In genomic region chr20:41005361-41005729, GRCh38 we compare ENCODE assay signal across 9 cellular contexts. TPM values are rescaled to one million over a fixed set of nuclear protein-coding genes. Genes with fewer than 3 reads are reported as not detected.
A peak's percentile ranks its signal among the peaks of the same experiment; 100 is the strongest.
DNase-seq lines count a peak whose midpoint lies in the region; ATAC-seq, FAIRE-seq and TF ChIP-seq lines count a peak whose summit lies in the region.
"Had no signal": no experiment of that assay in that cellular context is flagged by ENCODE, and none has a peak within 500 bp of the region (broad histone marks: within the 10 kb centered on the region; RNA-seq: fewer than 3 reads in every experiment).

No MANE protein-coding gene starts in this region.

- BruUV-seq in endothelial cell of umbilical vein (replicated peaks; lab: Mats Ljungman, UMichigan), result no TSS peak

- peak; percentile 93 for DNase-seq in COLO829 (ENCODE audit: low spot score)
- DNase-seq in NCI-H524 (lab: John Stamatoyannopoulos, UW), result peak; percentile 52 to 83
- DNase-seq in endothelial cell of umbilical vein (ENCODE audit: low read depth, low spot score), result peak; percentile 98
- peak; percentile 92 for DNase-seq in osteoblast (ENCODE audit: insufficient read length, low spot score, missing footprints)
- DNase-seq in KG1 (lab: John Stamatoyannopoulos, UW), result no peak
- no peak for DNase-seq in SHP77 (lab: John Stamatoyannopoulos, UW)

- FAIRE-seq in endothelial cell of umbilical vein (lab: Jason Lieb, UNC), result peak; percentile 99

- H3K36me3 ChIP-seq in endothelial cell of umbilical vein (ENCODE audit: control insufficient read depth in 2 of 2, extremely low read depth in 1 of 2, insufficient read depth in 2 of 2, low read length in 2 of 2) (no peaks in the 10 kb centered on the region), osteoblast (ENCODE audit: insufficient read depth, low read length) (no peaks in the 10 kb centered on the region)
- H3K36me3 ChIP-seq: cardiac muscle cell had no signal

- H3K4me2 ChIP-seq in endothelial cell of umbilical vein (ENCODE audit: insufficient read depth, low read length) (peak overlapping the region; percentile 73), osteoblast (ENCODE audit: insufficient read depth, low read length) (peak overlapping the region; percentile 21)

- POLR2A ChIA-PET in endothelial cell of umbilical vein (lab: Charles Lee), result interaction anchor here (0.9 to 1.0 kb wide), 2 partner anchors 14 to 15 kb away, joined by 3 read pairs; no protein-coding TSS in a partner anchor

- CTCF ChIA-PET in endothelial cell of umbilical vein (lab: Charles Lee), result interaction anchor here (0.8 to 3.1 kb wide), 12 partner anchors 14 to 90 kb away, joined by 3 to 35 read pairs (median 4); no protein-coding TSS in a partner anchor

- H3K9me3 ChIP-seq in endothelial cell of umbilical vein (replicated peaks; ENCODE audit: control insufficient read depth, insufficient read depth, low read length) (no peaks in the 10 kb centered on the region), osteoblast (ENCODE audit: low read depth, low read length) (no peaks in the 10 kb centered on the region)

- H3K27me3 ChIP-seq in endothelial cell of umbilical vein (ENCODE audit: control insufficient read depth in 2 of 2, insufficient read depth in 2 of 2, low read length in 2 of 2), result no peaks in the 10 kb centered on the region
- H3K27me3 ChIP-seq in osteoblast (ENCODE audit: insufficient read depth, low read length), result no peaks in the 10 kb centered on the region
- H3K27me3 ChIP-seq: cardiac muscle cell had no signal

- no peaks in the 10 kb centered on the region for H3K9me1 ChIP-seq in endothelial cell of umbilical vein (replicated peaks; ENCODE audit: control insufficient read depth, extremely low read depth, insufficient read depth, low read length)

- peak overlapping the region; percentile 95 for H3K27ac ChIP-seq in endothelial cell of umbilical vein (ENCODE audit: insufficient read depth, low read depth, low read length)
- H3K27ac ChIP-seq in osteoblast (ENCODE audit: low read depth, low read length), result peak overlapping the region; percentile 97
- H3K27ac ChIP-seq: cardiac muscle cell had no signal

- ATAC-seq in GM18858 (IDR thresholded peaks at IDR 0.05; ENCODE audit: unreplicated experiment), result no peak
- no peak for ATAC-seq in GM18520 (IDR thresholded peaks at IDR 0.05; ENCODE audit: unreplicated experiment)

- H4K20me1 ChIP-seq in endothelial cell of umbilical vein (replicated peaks; ENCODE audit: control insufficient read depth, extremely low read depth, insufficient read depth, low read length) (no peaks in the 10 kb centered on the region), osteoblast (ENCODE audit: insufficient read depth, low read length) (no peaks in the 10 kb centered on the region)

- dilution Hi-C loops in endothelial cell of umbilical vein (cut with MboI; ENCODE audit: extremely low pct_ligation_motif_present, low sequenced_read_pairs), result no loop called here

- peaks cover 22% of the 10 kb centered on the region for H3K79me2 ChIP-seq in endothelial cell of umbilical vein (ENCODE audit: control insufficient read depth, insufficient read depth, low read length)
- no peaks in the 10 kb centered on the region for H3K79me2 ChIP-seq in osteoblast (ENCODE audit: insufficient read depth, low read length)

- H2AFZ ChIP-seq in endothelial cell of umbilical vein (ENCODE audit: low read depth, low read length) (peak overlapping the region; percentile 25), osteoblast (ENCODE audit: low read length) (peak overlapping the region; percentile 33)

- H3K4me3 ChIP-seq in endothelial cell of umbilical vein (replicated peaks in 1 of 3; ENCODE audit: insufficient read depth in 1 of 3, low read depth in 1 of 3, low read length in 3 of 3) (peak overlapping the region in 2 of 3 experiments; percentile 31 to 59), osteoblast (ENCODE audit: insufficient read depth, low read length) (no peak overlapping the region)
- H3K4me3 ChIP-seq: cardiac muscle cell had no signal

- TF ChIP-seq CTCF in endothelial cell of umbilical vein (IDR thresholded peaks at IDR 0.05; ENCODE audit: extremely low read depth in 1 of 2, insufficient read depth in 1 of 2, low read depth in 1 of 2, low read length in 2 of 2) (no peak), osteoblast (IDR thresholded peaks at IDR 0.05; ENCODE audit: extremely low read depth, low read depth, low read length) (no peak)

- intact Hi-C loops in endothelial cell of umbilical vein (cut with micrococcal nuclease), result loop anchor here (1.0 to 10.0 kb wide), 4 partner anchors 53 to 319 kb away; no protein-coding TSS in a partner anchor

- peak overlapping the region; percentile 78 for H3K9ac ChIP-seq in endothelial cell of umbilical vein (replicated peaks; ENCODE audit: extremely low read depth, insufficient read depth, low read length)

- peaks cover 75% of the 10 kb centered on the region for H3K4me1 ChIP-seq in endothelial cell of umbilical vein (ENCODE audit: control insufficient read depth, extremely low read depth, insufficient read depth, low read length)
- peaks cover 60% of the 10 kb centered on the region for H3K4me1 ChIP-seq in osteoblast (ENCODE audit: insufficient read depth, low read length)

- TF ChIP-seq POLR2A in endothelial cell of umbilical vein (IDR thresholded peaks at IDR 0.05; ENCODE audit: low read depth, low read length), result peak; percentile 46

TF ChIP-seq in endothelial cell of umbilical vein, 7 proteins besides CTCF, POLR2A, EP300 and RAD21:
- TF ChIP-seq JUN (IDR thresholded peaks at IDR 0.05; ENCODE audit: borderline replicate concordance, insufficient read depth, insufficient read length, low read depth) (peak; percentile 67), MYC (IDR thresholded peaks at IDR 0.05; ENCODE audit: low read depth, low read length) (peak; percentile 21), GATA2 (IDR thresholded peaks at IDR 0.05; ENCODE audit: insufficient read depth, insufficient read length, low read depth, low read length) (peak; percentile 57), FOS (IDR thresholded peaks at IDR 0.05; ENCODE audit: borderline replicate concordance, insufficient read depth, low read length) (peak; percentile 77), EZH2 (IDR thresholded peaks at IDR 0.05; ENCODE audit: borderline replicate concordance, low read depth, low read length, severe bottlenecking) (no peak), POLR2AphosphoS5 (IDR thresholded peaks at IDR 0.05; ENCODE audit: insufficient read depth, low read depth, low read length) (peak; percentile 91)
- TF ChIP-seq, protein P1, sequence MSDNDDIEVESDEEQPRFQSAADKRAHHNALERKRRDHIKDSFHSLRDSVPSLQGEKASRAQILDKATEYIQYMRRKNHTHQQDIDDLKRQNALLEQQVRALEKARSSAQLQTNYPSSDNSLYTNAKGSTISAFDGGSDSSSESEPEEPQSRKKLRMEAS (IDR thresholded peaks at IDR 0.05; ENCODE audit: insufficient read depth, insufficient read length), result no peak

RNA-seq across cellular contexts. Expression of gene TOP1, which starts 23.3 kb away (rescaled TPM):
- total RNA-seq in endothelial cell of umbilical vein, result 75.1 and 77.4 TPM in 2 replicates
- 3.7 and 7.0 TPM in 2 replicates for polyA plus RNA-seq in endothelial cell of umbilical vein
- polyA plus RNA-seq in endothelial cell of umbilical vein (2011; cell fraction: cytosol; rRNA removed), result 13.9 and 14.1 TPM in 2 replicates
- 23.7 and 33.5 TPM in 2 replicates for polyA plus RNA-seq in endothelial cell of umbilical vein (2011; cell fraction: nucleus; rRNA removed)
- 68.9 and 93.6 TPM in 2 replicates for polyA plus RNA-seq in endothelial cell of umbilical vein (2012)
- 8.9 and 12.3 TPM in 2 replicates for polyA minus RNA-seq in endothelial cell of umbilical vein
- 26.7 TPM for polyA minus RNA-seq in endothelial cell of umbilical vein (2011; cell fraction: cytosol; rRNA and poly(A)+ RNA removed)
- polyA minus RNA-seq in endothelial cell of umbilical vein (2011; cell fraction: nucleus; rRNA and poly(A)+ RNA removed), result 15.4 and 17.3 TPM in 2 replicates
- total RNA-seq in osteoblast, result 9.4 and 10.5 TPM in 2 replicates

Comparison
In these comparisons a context has a peak if more than half of its experiments do, and no peak if none do; other contexts are left out.
1. DNase-seq: peak in COLO829 (single experiment), NCI-H524 (2 of 2), endothelial cell of umbilical vein (single experiment) and osteoblast (single experiment); none in KG1 (single experiment) and SHP77 (0 of 2).